Comparison of ENCODE assay signal across 11 cellular contexts in the genomic region with DNA sequence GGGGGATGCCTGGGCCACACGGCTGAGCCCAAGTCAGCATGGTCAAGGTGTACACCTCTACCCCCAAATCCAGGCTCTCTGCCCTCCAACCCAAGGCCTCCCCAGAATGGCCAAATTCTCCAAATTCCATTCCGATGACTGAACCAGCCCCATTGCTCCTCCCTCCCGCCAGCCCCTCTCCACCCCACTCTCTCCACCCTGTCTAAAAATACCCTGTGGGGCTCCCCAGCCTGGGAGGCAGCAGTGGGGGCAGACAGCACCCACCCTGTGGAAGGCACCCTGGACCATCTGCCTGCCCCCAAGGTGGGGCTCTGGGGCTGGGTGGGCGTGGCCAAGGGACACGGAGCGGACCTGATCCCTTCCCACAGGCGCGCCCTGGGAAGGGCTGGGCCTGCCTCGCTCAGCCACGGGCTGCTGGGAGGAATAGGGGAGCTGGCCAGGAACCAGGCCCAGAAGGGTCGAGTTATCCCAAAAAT. TPM values are rescaled to one million over a fixed set of nuclear protein-coding genes. Genes with fewer than 3 reads are reported as not detected.
DNase-seq lines count a peak whose midpoint lies in the region; ATAC-seq and TF ChIP-seq lines count a peak whose summit lies in the region.
"Had no signal": no experiment of that assay in that cellular context is flagged by ENCODE, and none has a peak within 500 bp of the region (broad histone marks: within the 10 kb centered on the region; RNA-seq: fewer than 3 reads in every experiment).

No MANE protein-coding gene starts in this region.

- no peak overlapping the region for H3K27ac Mint-ChIP-seq in activated CD8-positive, alpha-beta memory T cell treated with anti-CD3 and anti-CD28 coated beads, Interleukin-2, amount 10 ng/mL, durations not matched to agents 7 days and 5 days

- H3K27me3 Mint-ChIP-seq in activated CD8-positive, alpha-beta memory T cell treated with anti-CD3 and anti-CD28 coated beads, Interleukin-2, amount 10 ng/mL, durations not matched to agents 7 days and 5 days: no peaks in the 10 kb centered on the region

- H3K4me1 ChIP-seq in SJSA1 (replicated peaks): peaks cover 58% of the 10 kb centered on the region
- peaks cover 35% of the 10 kb centered on the region for H3K4me1 ChIP-seq in prostate gland (replicated peaks)

- H3K27me3 ChIP-seq in SJSA1 (replicated peaks) (no peaks in the 10 kb centered on the region), prostate gland (replicated peaks; ENCODE audit: insufficient read depth) (no peaks in the 10 kb centered on the region)

- ATAC-seq in left cardiac atrium (peak; percentile 47 to 48), GM21723 (IDR thresholded peaks at IDR 0.05; ENCODE audit: unreplicated experiment) (no peak)
- no peak for ATAC-seq in activated CD8-positive, alpha-beta memory T cell treated with anti-CD3 and anti-CD28 coated beads, Interleukin-2, amount 10 ng/mL, durations not matched to agents 7 days and 5 days

- no peak overlapping the region for H3K4me3 ChIP-seq in SJSA1
- H3K4me3 ChIP-seq in prostate gland: peak overlapping the region in 1 of 2 donors; percentile 30

- DNase-seq in EH (ENCODE audit: low read depth) (peak; percentile 94), SJSA1 (ENCODE audit: low read depth in 1 of 2, low spot score in 2 of 2) (peak; percentile 95 to 97), left cardiac atrium (no peak), prostate gland (ENCODE audit: low spot score) (no peak), OCI-M1 (lab: John Stamatoyannopoulos, UW) (no peak), Ammon's horn (ENCODE audit: low spot score) (no peak)
- no peak for DNase-seq in activated CD8-positive, alpha-beta memory T cell treated with anti-CD3 and anti-CD28 coated beads, Interleukin-2, amount 10 ng/mL, durations not matched to agents 7 days and 5 days
- DNase-seq: activated T-cell treated with anti-CD3 and anti-CD28 coated beads, Interleukin-2, amount 50 U/mL, for 1 hour; DND-41; NK-92 treated with Interleukin-12 subunit alpha and Interleukin-12 subunit beta, amount 100 ng/mL, for 24 hours had no signal

- WGBS in prostate gland: 20% methylated on average over 10 of the region's 11 CpGs

- no peak overlapping the region for H3K4me3 Mint-ChIP-seq in activated CD8-positive, alpha-beta memory T cell treated with anti-CD3 and anti-CD28 coated beads, Interleukin-2, amount 10 ng/mL, durations not matched to agents 7 days and 5 days

- H3K9me3 ChIP-seq in SJSA1 (replicated peaks) (no peaks in the 10 kb centered on the region), prostate gland (no peaks in the 10 kb centered on the region)

- H3K36me3 Mint-ChIP-seq in activated CD8-positive, alpha-beta memory T cell treated with anti-CD3 and anti-CD28 coated beads, Interleukin-2, amount 10 ng/mL, durations not matched to agents 7 days and 5 days: no peaks in the 10 kb centered on the region

- H3K4me1 Mint-ChIP-seq in activated CD8-positive, alpha-beta memory T cell treated with anti-CD3 and anti-CD28 coated beads, Interleukin-2, amount 10 ng/mL, durations not matched to agents 7 days and 5 days: peaks cover 8% of the 10 kb centered on the region

- peaks cover 52% of the 10 kb centered on the region for H3K36me3 ChIP-seq in SJSA1
- H3K36me3 ChIP-seq in prostate gland: peaks cover 0 to 3% of the 10 kb centered on the region in 2 donors

- peak; percentile 13 for TF ChIP-seq POLR2A in prostate gland (IDR thresholded peaks at IDR 0.05)

- no peaks in the 10 kb centered on the region for H3K9me3 Mint-ChIP-seq in activated CD8-positive, alpha-beta memory T cell treated with anti-CD3 and anti-CD28 coated beads, Interleukin-2, amount 10 ng/mL, durations not matched to agents 7 days and 5 days (ENCODE audit: low read depth)

- H3K27ac ChIP-seq in SJSA1 (peak overlapping the region; percentile 93), prostate gland (peak overlapping the region; percentile 95 to 98)

- intact Hi-C loops in left cardiac atrium (cut with DNase I): no loop called here
- intact Hi-C loops in prostate gland (cut with DNase I): no loop called here

- no peak for TF ChIP-seq CTCF in prostate gland (IDR thresholded peaks at IDR 0.05)

- CTCF ChIA-PET in activated CD8-positive, alpha-beta memory T cell treated with anti-CD3 and anti-CD28 coated beads, Interleukin-2, amount 10 ng/mL, durations not matched to agents 7 days and 5 days (lab: Charles Lee): no interaction called here

RNA-seq across cellular contexts. Expression of gene TEAD3, which starts 11.4 kb away (rescaled TPM):
- total RNA-seq in SJSA1 (2014; rRNA removed; shearing (Covaris generic)): 14.5 and 24.4 TPM in 2 replicates
- 10 to 100 TPM; 22.4 to 39.6 TPM for total RNA-seq in left cardiac atrium
- 10 to 100 TPM; 34.1 to 41.1 TPM for total RNA-seq in prostate gland
- under 1 TPM in 1 of 2 experiments, not detected in 1; 0.16 TPM for total RNA-seq in activated CD8-positive, alpha-beta memory T cell treated with anti-CD3 and anti-CD28 coated beads, Interleukin-2, amount 10 ng/mL, durations not matched to agents 7 days and 5 days

RNA-seq across cellular contexts. Expression of gene RPL10A, which starts 17.2 kb away (rescaled TPM):
- total RNA-seq in SJSA1 (2014; rRNA removed; shearing (Covaris generic)): 983 and 1,383 TPM in 2 replicates
- 100 to 1,000 TPM; 691 to 715 TPM for total RNA-seq in left cardiac atrium
- 1,000 to 10,000 TPM in 1 of 2 donors, 100 to 1,000 TPM in 1; 897 to 2,172 TPM for total RNA-seq in prostate gland
- total RNA-seq in activated CD8-positive, alpha-beta memory T cell treated with anti-CD3 and anti-CD28 coated beads, Interleukin-2, amount 10 ng/mL, durations not matched to agents 7 days and 5 days: 1,000 to 10,000 TPM; 1,163 to 1,382 TPM

RNA-seq across cellular contexts. Expression of gene TULP1, which starts 27.3 kb away (rescaled TPM):
- total RNA-seq in SJSA1 (2014; rRNA removed; shearing (Covaris generic)): not detected in 2 replicates
- under 1 TPM in 1 of 2 donors, not detected in 1; 0.32 TPM for total RNA-seq in left cardiac atrium
- total RNA-seq in prostate gland: under 1 TPM in 1 of 2 donors, not detected in 1; 0.27 TPM
- not detected for total RNA-seq in activated CD8-positive, alpha-beta memory T cell treated with anti-CD3 and anti-CD28 coated beads, Interleukin-2, amount 10 ng/mL, durations not matched to agents 7 days and 5 days

RNA-seq across cellular contexts. Expression of gene FANCE, which starts 33.3 kb away (rescaled TPM):
- total RNA-seq in SJSA1 (2014; rRNA removed; shearing (Covaris generic)): 16.3 and 20.2 TPM in 2 replicates
- total RNA-seq in left cardiac atrium (1 to 10 TPM; 1.8 to 3.7 TPM), prostate gland (10 to 100 TPM in 1 of 2 donors, 1 to 10 TPM in 1; 7.5 to 14.0 TPM)
- 10 to 100 TPM; 15.4 to 16.0 TPM for total RNA-seq in activated CD8-positive, alpha-beta memory T cell treated with anti-CD3 and anti-CD28 coated beads, Interleukin-2, amount 10 ng/mL, durations not matched to agents 7 days and 5 days

Comparison
In these comparisons a context has a peak if more than half of its experiments do, and no peak if none do; other contexts are left out.
1. DNase-seq: peak in EH (single experiment) and SJSA1 (2 of 2); none in left cardiac atrium (single experiment), prostate gland (single experiment), OCI-M1 (single experiment), Ammon's horn (single experiment) and activated CD8-positive, alpha-beta memory T cell treated with anti-CD3 and anti-CD28 coated beads, Interleukin-2, amount 10 ng/mL, durations not matched to agents 7 days and 5 days (single experiment).
2. ATAC-seq: peak in left cardiac atrium (2 of 2); none in GM21723 (single experiment) and activated CD8-positive, alpha-beta memory T cell treated with anti-CD3 and anti-CD28 coated beads, Interleukin-2, amount 10 ng/mL, durations not matched to agents 7 days and 5 days (single experiment).
3. RNA of gene TEAD3, which starts 11.4 kb away (total RNA-seq): 34.1 to 41.1 TPM in prostate gland, 22.4 to 39.6 TPM in left cardiac atrium and 14.5 to 24.4 TPM in SJSA1; 0.16 TPM in activated CD8-positive, alpha-beta memory T cell treated with anti-CD3 and anti-CD28 coated beads, Interleukin-2, amount 10 ng/mL, durations not matched to agents 7 days and 5 days; every median in the first group is over 10 times any median in the second.